Comparison of ENCODE assay signal across 12 cellular contexts in genomic region chr19:709965-710714, GRCh38. TPM values are rescaled to one million over a fixed set of nuclear protein-coding genes. Genes with fewer than 3 reads are reported as not detected.
DNase-seq lines count a peak whose midpoint lies in the region; ATAC-seq and TF ChIP-seq lines count a peak whose summit lies in the region.
"Had no signal": no experiment of that assay in that cellular context is flagged by ENCODE, and none has a peak within 500 bp of the region (broad histone marks: within the 10 kb centered on the region; RNA-seq: fewer than 3 reads in every experiment).

No MANE protein-coding gene starts in this region.

- no peaks in the 10 kb centered on the region for H3K9me3 ChIP-seq in SJCRH30 (replicated peaks)
- H3K9me3 ChIP-seq: neutrophil had no signal

- H3K36me3 ChIP-seq in SJCRH30: no peaks in the 10 kb centered on the region
- H3K36me3 ChIP-seq: neutrophil had no signal

- H3K9me3 Mint-ChIP-seq in Calu3 (ENCODE audit: low read depth, unreplicated experiment): no peaks in the 10 kb centered on the region
- no peaks in the 10 kb centered on the region for H3K9me3 Mint-ChIP-seq in natural killer cell treated with Interleukin-12 subunit alpha and Interleukin-12 subunit beta and Interleukin-15 and Interleukin-18, amount 100 ng/mL, for 72 hours
- H3K9me3 Mint-ChIP-seq: stimulated activated naive CD8-positive, alpha-beta T cell treated with anti-CD3 and anti-CD28 coated beads, Interleukin-15, Interleukin-2, amounts not matched to agents 100 ng/mL and 50 ng/mL, for 24 hours had no signal

- H3K27me3 Mint-ChIP-seq in Calu3 (ENCODE audit: unreplicated experiment): peaks cover 39% of the 10 kb centered on the region
- peaks cover 3 to 8% of the 10 kb centered on the region in 2 donors for H3K27me3 Mint-ChIP-seq in natural killer cell treated with Interleukin-12 subunit alpha and Interleukin-12 subunit beta and Interleukin-15 and Interleukin-18, amount 100 ng/mL, for 72 hours

- ATAC-seq in natural killer cell treated with Interleukin-12 subunit alpha and Interleukin-12 subunit beta and Interleukin-15 and Interleukin-18, amount 100 ng/mL, for 72 hours: no peak

- no peak overlapping the region for H3K27ac Mint-ChIP-seq in Calu3 (ENCODE audit: unreplicated experiment)
- H3K27ac Mint-ChIP-seq in natural killer cell treated with Interleukin-12 subunit alpha and Interleukin-12 subunit beta and Interleukin-15 and Interleukin-18, amount 100 ng/mL, for 72 hours: no peak overlapping the region
- H3K27ac Mint-ChIP-seq: stimulated activated naive CD8-positive, alpha-beta T cell treated with anti-CD3 and anti-CD28 coated beads, Interleukin-15, Interleukin-2, amounts not matched to agents 100 ng/mL and 50 ng/mL, for 24 hours had no signal

- H3K4me1 ChIP-seq in SJCRH30: no peaks in the 10 kb centered on the region

- no peak for DNase-seq in SJCRH30
- DNase-seq in fibroblast of pulmonary artery (ENCODE audit: low read depth): no peak
- peak; percentile 48 for DNase-seq in midbrain (lab: John Stamatoyannopoulos, UW)
- no peak for DNase-seq in Calu3
- no peak for DNase-seq in natural killer cell treated with Interleukin-12 subunit alpha and Interleukin-12 subunit beta and Interleukin-15 and Interleukin-18, amount 100 ng/mL, for 72 hours (ENCODE audit: low spot score)
- DNase-seq in inferior parietal cortex (ENCODE audit: extremely low spot score): no peak
- DNase-seq in A172 (ENCODE audit: low spot score): no peak
- DNase-seq: NCI-H1436, SIG-M5 had no signal

- no peak overlapping the region for H3K4me3 Mint-ChIP-seq in Calu3 (ENCODE audit: low read depth, unreplicated experiment)
- H3K4me3 Mint-ChIP-seq in natural killer cell treated with Interleukin-12 subunit alpha and Interleukin-12 subunit beta and Interleukin-15 and Interleukin-18, amount 100 ng/mL, for 72 hours: no peak overlapping the region
- H3K4me3 Mint-ChIP-seq: stimulated activated naive CD8-positive, alpha-beta T cell treated with anti-CD3 and anti-CD28 coated beads, Interleukin-15, Interleukin-2, amounts not matched to agents 100 ng/mL and 50 ng/mL, for 24 hours had no signal

- no peaks in the 10 kb centered on the region for H3K36me3 Mint-ChIP-seq in Calu3 (ENCODE audit: insufficient read depth, unreplicated experiment)
- no peaks in the 10 kb centered on the region for H3K36me3 Mint-ChIP-seq in natural killer cell treated with Interleukin-12 subunit alpha and Interleukin-12 subunit beta and Interleukin-15 and Interleukin-18, amount 100 ng/mL, for 72 hours

- H3K4me3 ChIP-seq in SJCRH30: peak overlapping the region; percentile 55
- peak overlapping the region; percentile 57 for H3K4me3 ChIP-seq in fibroblast of pulmonary artery (replicated peaks; ENCODE audit: low read depth, low read length)

- CTCF ChIA-PET in Calu3 (lab: Charles Lee): no interaction called here

- peaks cover 14% of the 10 kb centered on the region; the same call in 1 of the 2 replicates for H3K27me3 ChIP-seq in SJCRH30

- BruUV-seq in Calu3 (replicated peaks; lab: Mats Ljungman, UMichigan): no TSS peak

- intact Hi-C loops in Calu3 (cut with micrococcal nuclease; ENCODE audit: unreplicated experiment): no loop called here

- TF ChIP-seq CTCF in fibroblast of pulmonary artery (IDR thresholded peaks at IDR 0.05; ENCODE audit: low read length, missing control alignments) (no peak), Calu3 (IDR thresholded peaks at IDR 0.05; ENCODE audit: unreplicated experiment) (no peak)

- no peak overlapping the region for H3K27ac ChIP-seq in SJCRH30
- H3K27ac ChIP-seq in temporal lobe (ENCODE audit: low read depth, low read length): peak overlapping the region; percentile 86
- H3K27ac ChIP-seq: neutrophil had no signal

- no peaks in the 10 kb centered on the region for H3K4me1 Mint-ChIP-seq in Calu3 (ENCODE audit: low read depth, unreplicated experiment)
- no peaks in the 10 kb centered on the region for H3K4me1 Mint-ChIP-seq in natural killer cell treated with Interleukin-12 subunit alpha and Interleukin-12 subunit beta and Interleukin-15 and Interleukin-18, amount 100 ng/mL, for 72 hours (ENCODE audit: low read depth in 2 of 2)

RNA-seq across cellular contexts. Expression of gene PALM, which starts 1.4 kb away (rescaled TPM):
- 4.4 and 4.6 TPM in 2 replicates for total RNA-seq in SJCRH30 (2014; rRNA removed; shearing (Covaris generic))
- total RNA-seq in temporal lobe (84.1 TPM), Calu3 (2022) (0.56 and 0.83 TPM in 2 replicates)
- total RNA-seq in natural killer cell treated with Interleukin-12 subunit alpha and Interleukin-12 subunit beta and Interleukin-15 and Interleukin-18, amount 100 ng/mL, for 72 hours: not detected
- total RNA-seq in A172 (2014; rRNA removed; shearing (Covaris generic)): 42.9 and 47.9 TPM in 2 replicates

RNA-seq across cellular contexts. Expression of gene PRSS57, which starts 14.9 kb away (rescaled TPM):
- not detected in 2 replicates for total RNA-seq in SJCRH30 (2014; rRNA removed; shearing (Covaris generic))
- not detected for total RNA-seq in temporal lobe
- not detected in 2 replicates for total RNA-seq in Calu3 (2022)
- total RNA-seq in natural killer cell treated with Interleukin-12 subunit alpha and Interleukin-12 subunit beta and Interleukin-15 and Interleukin-18, amount 100 ng/mL, for 72 hours: 1 to 10 TPM in 1 of 2 donors, not detected in 1; 1.4 TPM
- total RNA-seq in A172 (2014; rRNA removed; shearing (Covaris generic)): not detected in 2 replicates

RNA-seq across cellular contexts. Expression of gene FSTL3, which starts 33.9 kb away (rescaled TPM):
- 6.5 and 8.0 TPM in 2 replicates for total RNA-seq in SJCRH30 (2014; rRNA removed; shearing (Covaris generic))
- total RNA-seq in temporal lobe (4.9 TPM), Calu3 (2022) (6.9 and 7.1 TPM in 2 replicates)
- 1 to 10 TPM; 1.7 to 3.6 TPM for total RNA-seq in natural killer cell treated with Interleukin-12 subunit alpha and Interleukin-12 subunit beta and Interleukin-15 and Interleukin-18, amount 100 ng/mL, for 72 hours
- 267 and 269 TPM in 2 replicates for total RNA-seq in A172 (2014; rRNA removed; shearing (Covaris generic))

RNA-seq across cellular contexts. Expression of gene MISP, which starts 40.8 kb away (rescaled TPM):
- total RNA-seq in SJCRH30 (2014; rRNA removed; shearing (Covaris generic)): 0.18 and 0.41 TPM in 2 replicates
- under 0.01 TPM for total RNA-seq in temporal lobe
- 73.9 and 90.5 TPM in 2 replicates for total RNA-seq in Calu3 (2022)
- not detected for total RNA-seq in natural killer cell treated with Interleukin-12 subunit alpha and Interleukin-12 subunit beta and Interleukin-15 and Interleukin-18, amount 100 ng/mL, for 72 hours
- 58.6 and 86.2 TPM in 2 replicates for total RNA-seq in A172 (2014; rRNA removed; shearing (Covaris generic))

RNA-seq across cellular contexts. Expression of gene RNF126, which starts 47.1 kb away (rescaled TPM):
- total RNA-seq in SJCRH30 (2014; rRNA removed; shearing (Covaris generic)): 37.6 and 38.8 TPM in 2 replicates
- total RNA-seq in temporal lobe (11.8 TPM), Calu3 (2022) (44.8 and 46.4 TPM in 2 replicates)
- total RNA-seq in natural killer cell treated with Interleukin-12 subunit alpha and Interleukin-12 subunit beta and Interleukin-15 and Interleukin-18, amount 100 ng/mL, for 72 hours: 100 to 1,000 TPM in 1 of 2 donors, 10 to 100 TPM in 1; 77.7 to 138 TPM
- 40.9 and 62.4 TPM in 2 replicates for total RNA-seq in A172 (2014; rRNA removed; shearing (Covaris generic))

Comparison
In these comparisons a context has a peak if more than half of its experiments do, and no peak if none do; other contexts are left out.
1. RNA of gene FSTL3, which starts 33.9 kb away (total RNA-seq): 267 to 269 TPM in A172; 6.5 to 8.0 TPM in SJCRH30, 6.9 to 7.1 TPM in Calu3, 4.9 TPM in temporal lobe (single experiment) and 1.7 to 3.6 TPM in natural killer cell treated with Interleukin-12 subunit alpha and Interleukin-12 subunit beta and Interleukin-15 and Interleukin-18, amount 100 ng/mL, for 72 hours; every median in the first group is over 10 times any median in the second.